ENCODE assay signal across 1 cellular context in the genomic region with DNA sequence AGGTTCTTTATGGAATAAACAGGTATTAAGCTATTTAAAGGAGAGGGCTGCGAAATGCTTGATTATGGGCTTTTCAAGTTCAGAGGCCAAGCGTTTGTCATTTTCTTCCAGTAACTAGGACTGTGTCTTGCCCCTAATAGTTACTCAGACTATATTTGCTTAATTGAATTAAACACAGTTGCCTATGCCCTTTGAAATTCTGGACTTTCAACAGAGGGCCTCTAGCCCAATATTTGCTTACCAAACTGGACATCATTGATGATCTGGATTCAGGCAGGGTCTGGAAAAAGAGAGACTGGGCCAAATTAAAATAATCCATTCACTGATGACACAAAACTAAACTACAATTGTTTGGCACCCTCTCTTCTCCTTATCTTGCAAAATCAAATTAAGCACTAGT.
TF ChIP-seq lines count a peak whose summit lies in the region.

No MANE protein-coding gene starts in this region.

TF ChIP-seq in HepG2, 621 proteins besides CTCF, POLR2A, EP300 and RAD21 (continued from another document):
- TF ChIP-seq, protein P1, sequence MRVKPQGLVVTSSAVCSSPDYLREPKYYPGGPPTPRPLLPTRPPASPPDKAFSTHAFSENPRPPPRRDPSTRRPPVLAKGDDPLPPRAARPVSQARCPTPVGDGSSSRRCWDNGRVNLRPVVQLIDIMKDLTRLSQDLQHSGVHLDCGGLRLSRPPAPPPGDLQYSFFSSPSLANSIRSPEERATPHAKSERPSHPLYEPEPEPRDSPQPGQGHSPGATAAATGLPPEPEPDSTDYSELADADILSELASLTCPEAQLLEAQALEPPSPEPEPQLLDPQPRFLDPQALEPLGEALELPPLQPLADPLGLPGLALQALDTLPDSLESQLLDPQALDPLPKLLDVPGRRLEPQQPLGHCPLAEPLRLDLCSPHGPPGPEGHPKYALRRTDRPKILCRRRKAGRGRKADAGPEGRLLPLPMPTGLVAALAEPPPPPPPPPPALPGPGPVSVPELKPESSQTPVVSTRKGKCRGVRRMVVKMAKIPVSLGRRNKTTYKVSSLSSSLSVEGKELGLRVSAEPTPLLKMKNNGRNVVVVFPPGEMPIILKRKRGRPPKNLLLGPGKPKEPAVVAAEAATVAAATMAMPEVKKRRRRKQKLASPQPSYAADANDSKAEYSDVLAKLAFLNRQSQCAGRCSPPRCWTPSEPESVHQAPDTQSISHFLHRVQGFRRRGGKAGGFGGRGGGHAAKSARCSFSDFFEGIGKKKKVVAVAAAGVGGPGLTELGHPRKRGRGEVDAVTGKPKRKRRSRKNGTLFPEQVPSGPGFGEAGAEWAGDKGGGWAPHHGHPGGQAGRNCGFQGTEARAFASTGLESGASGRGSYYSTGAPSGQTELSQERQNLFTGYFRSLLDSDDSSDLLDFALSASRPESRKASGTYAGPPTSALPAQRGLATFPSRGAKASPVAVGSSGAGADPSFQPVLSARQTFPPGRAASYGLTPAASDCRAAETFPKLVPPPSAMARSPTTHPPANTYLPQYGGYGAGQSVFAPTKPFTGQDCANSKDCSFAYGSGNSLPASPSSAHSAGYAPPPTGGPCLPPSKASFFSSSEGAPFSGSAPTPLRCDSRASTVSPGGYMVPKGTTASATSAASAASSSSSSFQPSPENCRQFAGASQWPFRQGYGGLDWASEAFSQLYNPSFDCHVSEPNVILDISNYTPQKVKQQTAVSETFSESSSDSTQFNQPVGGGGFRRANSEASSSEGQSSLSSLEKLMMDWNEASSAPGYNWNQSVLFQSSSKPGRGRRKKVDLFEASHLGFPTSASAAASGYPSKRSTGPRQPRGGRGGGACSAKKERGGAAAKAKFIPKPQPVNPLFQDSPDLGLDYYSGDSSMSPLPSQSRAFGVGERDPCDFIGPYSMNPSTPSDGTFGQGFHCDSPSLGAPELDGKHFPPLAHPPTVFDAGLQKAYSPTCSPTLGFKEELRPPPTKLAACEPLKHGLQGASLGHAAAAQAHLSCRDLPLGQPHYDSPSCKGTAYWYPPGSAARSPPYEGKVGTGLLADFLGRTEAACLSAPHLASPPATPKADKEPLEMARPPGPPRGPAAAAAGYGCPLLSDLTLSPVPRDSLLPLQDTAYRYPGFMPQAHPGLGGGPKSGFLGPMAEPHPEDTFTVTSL (CRISPR knock-in tag; IDR thresholded peaks at IDR 0.05; ENCODE audit: borderline replicate concordance), result peak; percentile 93
- TF ChIP-seq BCL6 (CRISPR knock-in tag; IDR thresholded peaks at IDR 0.05), result peak; percentile 83
